Comparison of ENCODE assay signal across 25 cellular contexts in genomic region chr13:24386816-24387708, GRCh38.
"Had no signal": no experiment of that assay in that cellular context is flagged by ENCODE, and none has a peak within 500 bp of the region (broad histone marks: within the 10 kb centered on the region; RNA-seq: fewer than 3 reads in every experiment).

No MANE protein-coding gene starts in this region.

- H3K4me1 ChIP-seq: left lung, right lobe of liver, tibial nerve, upper lobe of left lung had no signal

- H3K27ac ChIP-seq: left lung, right lobe of liver, thoracic aorta, tibial nerve, upper lobe of left lung had no signal

- H3K27ac Mint-ChIP-seq: effector memory CD8-positive, alpha-beta T cell; mesothelial cell of epicardium; naive B cell; natural killer cell treated with Interleukin-12 subunit alpha and Interleukin-12 subunit beta and Interleukin-15 and Interleukin-18, amount 100 ng/mL, for 72 hours had no signal

- DNase-seq: cerebellar nuclear complex; cortex of kidney; effector memory CD8-positive, alpha-beta T cell; head of caudate nucleus; left cardiac atrium; left lung; mesenchymal stem cell; mucosa of descending colon; naive B cell; posterior cingulate gyrus; retina; right lobe of liver; stimulated activated CD4-positive, alpha-beta T cell treated with anti-CD3 and anti-CD28 coated beads, Interleukin-12 subunit alpha, Interleukin-12 subunit beta, amount 100 ng/mL, for 4 hours; stimulated activated CD4-positive, alpha-beta T cell treated with anti-CD3 and anti-CD28 coated beads, Interleukin-1b, Interleukin-23, amount 100 ng/mL, for 48 hours; stimulated activated CD4-positive, alpha-beta T cell treated with anti-CD3 and anti-CD28 coated beads, Interleukin-4, amount 100 ng/mL, for 1 hour; stimulated activated CD8-positive, alpha-beta memory T cell treated with anti-CD3 and anti-CD28 coated beads, Interleukin-4, amount 100 ng/mL, for 48 hours; stimulated activated naive CD4-positive, alpha-beta T cell; substantia nigra had no signal

- H3K9me3 ChIP-seq: left lung, mucosa of descending colon, right lobe of liver, thoracic aorta, tibial nerve, upper lobe of left lung had no signal

- H3K27me3 Mint-ChIP-seq: natural killer cell treated with Interleukin-12 subunit alpha and Interleukin-12 subunit beta and Interleukin-15 and Interleukin-18, amount 100 ng/mL, for 72 hours had no signal

- H3K27me3 ChIP-seq: left lung, right lobe of liver, tibial nerve, upper lobe of left lung had no signal

- H3K4me3 Mint-ChIP-seq: effector memory CD8-positive, alpha-beta T cell; mesothelial cell of epicardium; naive B cell; natural killer cell treated with Interleukin-12 subunit alpha and Interleukin-12 subunit beta and Interleukin-15 and Interleukin-18, amount 100 ng/mL, for 72 hours; neural crest cell had no signal

- H3K4me3 ChIP-seq: left lung, mucosa of descending colon, right lobe of liver, smooth muscle cell, thoracic aorta, tibial nerve, upper lobe of left lung had no signal

- H3K9me3 Mint-ChIP-seq: effector memory CD8-positive, alpha-beta T cell; mesothelial cell of epicardium; naive B cell; natural killer cell treated with Interleukin-12 subunit alpha and Interleukin-12 subunit beta and Interleukin-15 and Interleukin-18, amount 100 ng/mL, for 72 hours; neural crest cell had no signal

- ATAC-seq: effector memory CD8-positive, alpha-beta T cell; left cardiac atrium; left lung; mucosa of descending colon; natural killer cell treated with Interleukin-12 subunit alpha and Interleukin-12 subunit beta and Interleukin-15 and Interleukin-18, amount 100 ng/mL, for 72 hours had no signal

- H3K36me3 Mint-ChIP-seq: mesothelial cell of epicardium; naive B cell; natural killer cell treated with Interleukin-12 subunit alpha and Interleukin-12 subunit beta and Interleukin-15 and Interleukin-18, amount 100 ng/mL, for 72 hours had no signal

- H3K36me3 ChIP-seq: left lung, right lobe of liver, thoracic aorta, tibial nerve, upper lobe of left lung had no signal

- H3K4me1 Mint-ChIP-seq: mesothelial cell of epicardium, naive B cell, neural crest cell had no signal
